ENCODE assay signal across 1 cellular context in the genomic region with DNA sequence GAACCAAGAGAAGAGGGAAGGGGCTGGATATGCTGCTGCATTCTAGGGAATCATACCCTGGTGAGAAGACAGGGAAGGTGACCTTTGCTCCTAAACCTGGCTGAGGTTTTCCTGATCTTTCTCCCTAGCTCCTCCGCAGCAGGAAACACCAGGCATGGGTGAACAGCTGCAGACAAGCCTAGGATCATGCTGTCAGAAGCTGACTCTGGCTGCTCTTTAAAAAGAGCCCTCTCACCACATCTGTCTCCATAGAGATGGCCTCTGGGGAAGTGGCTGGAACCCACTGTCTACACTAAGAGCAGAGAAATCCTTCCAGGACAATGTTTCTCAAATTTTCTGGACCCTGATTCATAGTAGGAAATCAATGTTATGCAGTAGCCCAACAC.
TF ChIP-seq lines count a peak whose summit lies in the region.

No MANE protein-coding gene starts in this region.

TF ChIP-seq in WTC11, 78 proteins besides CTCF, POLR2A, EP300 and RAD21 (continued from another document):
- TF ChIP-seq, protein P1, sequence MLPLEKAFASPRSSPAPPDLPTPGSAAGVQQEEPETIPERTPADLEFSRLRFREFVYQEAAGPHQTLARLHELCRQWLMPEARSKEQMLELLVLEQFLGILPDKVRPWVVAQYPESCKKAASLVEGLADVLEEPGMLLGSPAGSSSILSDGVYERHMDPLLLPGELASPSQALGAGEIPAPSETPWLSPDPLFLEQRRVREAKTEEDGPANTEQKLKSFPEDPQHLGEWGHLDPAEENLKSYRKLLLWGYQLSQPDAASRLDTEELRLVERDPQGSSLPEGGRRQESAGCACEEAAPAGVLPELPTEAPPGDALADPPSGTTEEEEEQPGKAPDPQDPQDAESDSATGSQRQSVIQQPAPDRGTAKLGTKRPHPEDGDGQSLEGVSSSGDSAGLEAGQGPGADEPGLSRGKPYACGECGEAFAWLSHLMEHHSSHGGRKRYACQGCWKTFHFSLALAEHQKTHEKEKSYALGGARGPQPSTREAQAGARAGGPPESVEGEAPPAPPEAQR (CRISPR knock-in tag; IDR thresholded peaks at IDR 0.05) = no peak
- TF ChIP-seq, protein P2, sequence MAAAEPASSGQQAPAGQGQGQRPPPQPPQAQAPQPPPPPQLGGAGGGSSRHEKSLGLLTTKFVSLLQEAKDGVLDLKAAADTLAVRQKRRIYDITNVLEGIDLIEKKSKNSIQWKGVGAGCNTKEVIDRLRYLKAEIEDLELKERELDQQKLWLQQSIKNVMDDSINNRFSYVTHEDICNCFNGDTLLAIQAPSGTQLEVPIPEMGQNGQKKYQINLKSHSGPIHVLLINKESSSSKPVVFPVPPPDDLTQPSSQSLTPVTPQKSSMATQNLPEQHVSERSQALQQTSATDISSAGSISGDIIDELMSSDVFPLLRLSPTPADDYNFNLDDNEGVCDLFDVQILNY (CRISPR knock-in tag; IDR thresholded peaks at IDR 0.05) = no peak
- TF ChIP-seq, protein P3, sequence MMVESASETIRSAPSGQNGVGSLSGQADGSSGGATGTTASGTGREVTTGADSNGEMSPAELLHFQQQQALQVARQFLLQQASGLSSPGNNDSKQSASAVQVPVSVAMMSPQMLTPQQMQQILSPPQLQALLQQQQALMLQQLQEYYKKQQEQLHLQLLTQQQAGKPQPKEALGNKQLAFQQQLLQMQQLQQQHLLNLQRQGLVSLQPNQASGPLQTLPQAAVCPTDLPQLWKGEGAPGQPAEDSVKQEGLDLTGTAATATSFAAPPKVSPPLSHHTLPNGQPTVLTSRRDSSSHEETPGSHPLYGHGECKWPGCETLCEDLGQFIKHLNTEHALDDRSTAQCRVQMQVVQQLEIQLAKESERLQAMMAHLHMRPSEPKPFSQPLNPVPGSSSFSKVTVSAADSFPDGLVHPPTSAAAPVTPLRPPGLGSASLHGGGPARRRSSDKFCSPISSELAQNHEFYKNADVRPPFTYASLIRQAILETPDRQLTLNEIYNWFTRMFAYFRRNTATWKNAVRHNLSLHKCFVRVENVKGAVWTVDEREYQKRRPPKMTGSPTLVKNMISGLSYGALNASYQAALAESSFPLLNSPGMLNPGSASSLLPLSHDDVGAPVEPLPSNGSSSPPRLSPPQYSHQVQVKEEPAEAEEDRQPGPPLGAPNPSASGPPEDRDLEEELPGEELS (CRISPR knock-in tag; IDR thresholded peaks at IDR 0.05) = no peak
- TF ChIP-seq, protein P4, sequence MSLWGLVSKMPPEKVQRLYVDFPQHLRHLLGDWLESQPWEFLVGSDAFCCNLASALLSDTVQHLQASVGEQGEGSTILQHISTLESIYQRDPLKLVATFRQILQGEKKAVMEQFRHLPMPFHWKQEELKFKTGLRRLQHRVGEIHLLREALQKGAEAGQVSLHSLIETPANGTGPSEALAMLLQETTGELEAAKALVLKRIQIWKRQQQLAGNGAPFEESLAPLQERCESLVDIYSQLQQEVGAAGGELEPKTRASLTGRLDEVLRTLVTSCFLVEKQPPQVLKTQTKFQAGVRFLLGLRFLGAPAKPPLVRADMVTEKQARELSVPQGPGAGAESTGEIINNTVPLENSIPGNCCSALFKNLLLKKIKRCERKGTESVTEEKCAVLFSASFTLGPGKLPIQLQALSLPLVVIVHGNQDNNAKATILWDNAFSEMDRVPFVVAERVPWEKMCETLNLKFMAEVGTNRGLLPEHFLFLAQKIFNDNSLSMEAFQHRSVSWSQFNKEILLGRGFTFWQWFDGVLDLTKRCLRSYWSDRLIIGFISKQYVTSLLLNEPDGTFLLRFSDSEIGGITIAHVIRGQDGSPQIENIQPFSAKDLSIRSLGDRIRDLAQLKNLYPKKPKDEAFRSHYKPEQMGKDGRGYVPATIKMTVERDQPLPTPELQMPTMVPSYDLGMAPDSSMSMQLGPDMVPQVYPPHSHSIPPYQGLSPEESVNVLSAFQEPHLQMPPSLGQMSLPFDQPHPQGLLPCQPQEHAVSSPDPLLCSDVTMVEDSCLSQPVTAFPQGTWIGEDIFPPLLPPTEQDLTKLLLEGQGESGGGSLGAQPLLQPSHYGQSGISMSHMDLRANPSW (CRISPR knock-in tag; conservative IDR thresholded peaks at IDR 0.05; ENCODE audit: low read depth) = no peak
- TF ChIP-seq, protein P5, sequence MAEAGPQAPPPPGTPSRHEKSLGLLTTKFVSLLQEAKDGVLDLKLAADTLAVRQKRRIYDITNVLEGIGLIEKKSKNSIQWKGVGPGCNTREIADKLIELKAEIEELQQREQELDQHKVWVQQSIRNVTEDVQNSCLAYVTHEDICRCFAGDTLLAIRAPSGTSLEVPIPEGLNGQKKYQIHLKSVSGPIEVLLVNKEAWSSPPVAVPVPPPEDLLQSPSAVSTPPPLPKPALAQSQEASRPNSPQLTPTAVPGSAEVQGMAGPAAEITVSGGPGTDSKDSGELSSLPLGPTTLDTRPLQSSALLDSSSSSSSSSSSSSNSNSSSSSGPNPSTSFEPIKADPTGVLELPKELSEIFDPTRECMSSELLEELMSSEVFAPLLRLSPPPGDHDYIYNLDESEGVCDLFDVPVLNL (CRISPR knock-in tag; IDR thresholded peaks at IDR 0.05; ENCODE audit: borderline replicate concordance, low read depth) = no peak
- TF ChIP-seq, protein P6, sequence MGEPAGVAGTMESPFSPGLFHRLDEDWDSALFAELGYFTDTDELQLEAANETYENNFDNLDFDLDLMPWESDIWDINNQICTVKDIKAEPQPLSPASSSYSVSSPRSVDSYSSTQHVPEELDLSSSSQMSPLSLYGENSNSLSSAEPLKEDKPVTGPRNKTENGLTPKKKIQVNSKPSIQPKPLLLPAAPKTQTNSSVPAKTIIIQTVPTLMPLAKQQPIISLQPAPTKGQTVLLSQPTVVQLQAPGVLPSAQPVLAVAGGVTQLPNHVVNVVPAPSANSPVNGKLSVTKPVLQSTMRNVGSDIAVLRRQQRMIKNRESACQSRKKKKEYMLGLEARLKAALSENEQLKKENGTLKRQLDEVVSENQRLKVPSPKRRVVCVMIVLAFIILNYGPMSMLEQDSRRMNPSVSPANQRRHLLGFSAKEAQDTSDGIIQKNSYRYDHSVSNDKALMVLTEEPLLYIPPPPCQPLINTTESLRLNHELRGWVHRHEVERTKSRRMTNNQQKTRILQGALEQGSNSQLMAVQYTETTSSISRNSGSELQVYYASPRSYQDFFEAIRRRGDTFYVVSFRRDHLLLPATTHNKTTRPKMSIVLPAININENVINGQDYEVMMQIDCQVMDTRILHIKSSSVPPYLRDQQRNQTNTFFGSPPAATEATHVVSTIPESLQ (CRISPR knock-in tag; IDR thresholded peaks at IDR 0.05) = no peak
- TF ChIP-seq ZNF232 (CRISPR knock-in tag; IDR thresholded peaks at IDR 0.05) = no peak
- TF ChIP-seq, protein P7, sequence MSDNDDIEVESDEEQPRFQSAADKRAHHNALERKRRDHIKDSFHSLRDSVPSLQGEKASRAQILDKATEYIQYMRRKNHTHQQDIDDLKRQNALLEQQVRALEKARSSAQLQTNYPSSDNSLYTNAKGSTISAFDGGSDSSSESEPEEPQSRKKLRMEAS (CRISPR knock-in tag; IDR thresholded peaks at IDR 0.05) = no peak
- TF ChIP-seq, protein P8, sequence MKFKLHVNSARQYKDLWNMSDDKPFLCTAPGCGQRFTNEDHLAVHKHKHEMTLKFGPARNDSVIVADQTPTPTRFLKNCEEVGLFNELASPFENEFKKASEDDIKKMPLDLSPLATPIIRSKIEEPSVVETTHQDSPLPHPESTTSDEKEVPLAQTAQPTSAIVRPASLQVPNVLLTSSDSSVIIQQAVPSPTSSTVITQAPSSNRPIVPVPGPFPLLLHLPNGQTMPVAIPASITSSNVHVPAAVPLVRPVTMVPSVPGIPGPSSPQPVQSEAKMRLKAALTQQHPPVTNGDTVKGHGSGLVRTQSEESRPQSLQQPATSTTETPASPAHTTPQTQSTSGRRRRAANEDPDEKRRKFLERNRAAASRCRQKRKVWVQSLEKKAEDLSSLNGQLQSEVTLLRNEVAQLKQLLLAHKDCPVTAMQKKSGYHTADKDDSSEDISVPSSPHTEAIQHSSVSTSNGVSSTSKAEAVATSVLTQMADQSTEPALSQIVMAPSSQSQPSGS (CRISPR knock-in tag; IDR thresholded peaks at IDR 0.05; ENCODE audit: borderline replicate concordance, low read depth) = no peak
TF ChIP-seq in WTC11: peak in this region for 0.
